In genomic region chr1:224786533-224787249, GRCh38 we compare ENCODE assay signal across 1 cellular context.
A peak's percentile ranks its signal among the peaks of the same experiment; 100 is the strongest.
TF ChIP-seq lines count a peak whose summit lies in the region.

No MANE protein-coding gene starts in this region.

TF ChIP-seq in HEK293, 187 proteins besides CTCF, POLR2A, EP300 and RAD21 (continued from another document and continues in another):
- TF ChIP-seq ZBTB44 (tag by site-specific recombination; IDR thresholded peaks at IDR 0.05) (no peak), ZNF18 (tag by site-specific recombination; IDR thresholded peaks at IDR 0.05) (peak; percentile 87), SP7 (tag by site-specific recombination; IDR thresholded peaks at IDR 0.05) (peak; percentile 62), ZSCAN23 (tag by site-specific recombination; IDR thresholded peaks at IDR 0.05) (no peak), ZNF692 (tag by site-specific recombination; IDR thresholded peaks at IDR 0.05) (peak; percentile 35), ZBTB21 (tag by site-specific recombination; IDR thresholded peaks at IDR 0.05) (peak; percentile 23; the same call in 1 of the 2 replicates), MZF1 (tag by site-specific recombination; IDR thresholded peaks at IDR 0.05; ENCODE audit: borderline replicate concordance) (peak; percentile 92), KLF8 (tag by site-specific recombination; IDR thresholded peaks at IDR 0.05) (peak; percentile 55), ZNF624 (tag by site-specific recombination; IDR thresholded peaks at IDR 0.05) (no peak), ZNF248 (tag by site-specific recombination; IDR thresholded peaks at IDR 0.05) (no peak), ZNF670 (tag by site-specific recombination; IDR thresholded peaks at IDR 0.05; ENCODE audit: low read depth) (no peak), ZBTB6 (tag by site-specific recombination; IDR thresholded peaks at IDR 0.05) (no peak), ZNF596 (tag by site-specific recombination; IDR thresholded peaks at IDR 0.05) (no peak), ZNF610 (tag by site-specific recombination; IDR thresholded peaks at IDR 0.05; ENCODE audit: borderline replicate concordance) (no peak), ZFP41 (tag by site-specific recombination; IDR thresholded peaks at IDR 0.05; ENCODE audit: borderline replicate concordance) (no peak), ZNF518A (tag by site-specific recombination; conservative IDR thresholded peaks at IDR 0.05; ENCODE audit: low read depth) (0 out of 2 replicates have a peak, but pooled peaks have one; percentile 19), OVOL3 (tag by site-specific recombination; IDR thresholded peaks at IDR 0.05) (no peak), ZNF311 (tag by site-specific recombination; IDR thresholded peaks at IDR 0.05; ENCODE audit: borderline replicate concordance) (no peak), HIC1 (tag by site-specific recombination; IDR thresholded peaks at IDR 0.05) (peak; percentile 85), ZNF791 (tag by site-specific recombination; IDR thresholded peaks at IDR 0.05) (no peak), TRIM28 (IDR thresholded peaks at IDR 0.05; ENCODE audit: borderline replicate concordance, low read length) (peak; percentile 78; the same call in 1 of the 2 replicates), ZSCAN5A (tag by site-specific recombination; IDR thresholded peaks at IDR 0.05) (no peak), ZNF398 (tag by site-specific recombination; IDR thresholded peaks at IDR 0.05) (peak; percentile 62; the same call in 1 of the 2 replicates), ZNF623 (tag by site-specific recombination; IDR thresholded peaks at IDR 0.05) (no peak), ZNF626 (tag by site-specific recombination; IDR thresholded peaks at IDR 0.05) (no peak), ZNF132 (tag by site-specific recombination; IDR thresholded peaks at IDR 0.05; ENCODE audit: borderline replicate concordance) (no peak), ZNF280C (tag by site-specific recombination; IDR thresholded peaks at IDR 0.05) (no peak), AEBP2 (tag by site-specific recombination; IDR thresholded peaks at IDR 0.05; ENCODE audit: borderline replicate concordance) (no peak), ZNF704 (tag by site-specific recombination; IDR thresholded peaks at IDR 0.05) (no peak), ZFP3 (tag by site-specific recombination; IDR thresholded peaks at IDR 0.05; ENCODE audit: low read depth) (0 out of 2 replicates have a peak, but pooled peaks have one; percentile 11), ZNF654 (tag by site-specific recombination; IDR thresholded peaks at IDR 0.05; ENCODE audit: low read depth) (no peak), ZNF747 (tag by site-specific recombination; IDR thresholded peaks at IDR 0.05) (no peak)
